ENCODE assay signal across 8 cellular contexts in genomic region chr1:34852677-34853217, GRCh38. TPM values are rescaled to one million over a fixed set of nuclear protein-coding genes. Genes with fewer than 3 reads are reported as not detected.
DNase-seq lines count a peak whose midpoint lies in the region; ATAC-seq and TF ChIP-seq lines count a peak whose summit lies in the region.

No MANE protein-coding gene starts in this region.

- H3K4me1 Mint-ChIP-seq in activated B cell treated with CpG ODN at 0.5 μM for 24 hours: peaks cover 14% of the 10 kb centered on the region
- peaks cover 34% of the 10 kb centered on the region for H3K4me1 Mint-ChIP-seq in central memory CD8-positive, alpha-beta T cell

- DNase-seq in AML-193 (lab: John Stamatoyannopoulos, UW) (peak; percentile 92 to 94), GM19238 (ENCODE audit: insufficient read length, low spot score) (peak; percentile 89), NCI-H345 (lab: John Stamatoyannopoulos, UW) (peak; percentile 93), activated B cell treated with CpG ODN at 0.5 μM for 24 hours (peak; percentile 69), kidney glomerular epithelial cell (lab: John Stamatoyannopoulos, UW) (peak; percentile 86)
- DNase-seq in central memory CD8-positive, alpha-beta T cell (ENCODE audit: low spot score in 2 of 2): peak; percentile 81 to 89
- peak; percentile 77 to 85 for DNase-seq in stimulated activated CD4-positive, alpha-beta T cell treated with anti-CD3 and anti-CD28 coated beads, Interleukin-1b, Interleukin-23, amount 100 ng/mL, for 1 hour (ENCODE audit: low read depth in 2 of 2)

- peak; percentile 91 for TF ChIP-seq CTCF in activated B cell treated with CpG ODN at 0.5 μM for 24 hours (IDR thresholded peaks at IDR 0.05)

- H3K9me3 Mint-ChIP-seq in activated B cell treated with CpG ODN at 0.5 μM for 24 hours: no peaks in the 10 kb centered on the region
- no peaks in the 10 kb centered on the region for H3K9me3 Mint-ChIP-seq in central memory CD8-positive, alpha-beta T cell

- no peaks in the 10 kb centered on the region for H3K27me3 Mint-ChIP-seq in activated B cell treated with CpG ODN at 0.5 μM for 24 hours
- no peaks in the 10 kb centered on the region for H3K27me3 Mint-ChIP-seq in central memory CD8-positive, alpha-beta T cell

- POLR2A ChIA-PET in activated B cell treated with CpG ODN at 0.5 μM for 24 hours (lab: Charles Lee): interaction anchor here (1.2 to 1.8 kb wide), 2 partner anchors 14 to 132 kb away, joined by 4 to 7 read pairs; partner anchors contain the start of gene TMEM35B

- ATAC-seq in HG03354 (IDR thresholded peaks at IDR 0.05; ENCODE audit: poor library complexity, severe bottlenecking, unreplicated experiment) (peak; percentile 99), activated B cell treated with CpG ODN at 0.5 μM for 24 hours (ENCODE audit: low read depth) (peak; percentile 100)
- peak; percentile 100 for ATAC-seq in central memory CD8-positive, alpha-beta T cell (replicated peaks; ENCODE audit: extremely low read depth, poor library complexity, severe bottlenecking)

- CTCF ChIA-PET in activated B cell treated with CpG ODN at 0.5 μM for 24 hours (lab: Charles Lee): interaction anchor here (0.9 to 1.3 kb wide), 6 partner anchors 9 to 333 kb away, joined by 3 to 5 read pairs (median 3); no protein-coding TSS in a partner anchor

- H3K4me3 Mint-ChIP-seq in activated B cell treated with CpG ODN at 0.5 μM for 24 hours: no peak overlapping the region
- no peak overlapping the region for H3K4me3 Mint-ChIP-seq in central memory CD8-positive, alpha-beta T cell

- H3K36me3 Mint-ChIP-seq in activated B cell treated with CpG ODN at 0.5 μM for 24 hours (ENCODE audit: low read depth): peaks cover 69% of the 10 kb centered on the region
- peaks cover 33% of the 10 kb centered on the region for H3K36me3 Mint-ChIP-seq in central memory CD8-positive, alpha-beta T cell (ENCODE audit: insufficient read depth)

- intact Hi-C loops in activated B cell treated with CpG ODN at 0.5 μM for 24 hours (cut with micrococcal nuclease): loop anchor here (1.0 to 10.0 kb wide), 4 partner anchors 14 to 922 kb away; no protein-coding TSS in a partner anchor

- peak overlapping the region; percentile 46 for H3K27ac Mint-ChIP-seq in activated B cell treated with CpG ODN at 0.5 μM for 24 hours
- H3K27ac Mint-ChIP-seq in central memory CD8-positive, alpha-beta T cell (ENCODE audit: low read depth): peak overlapping the region; percentile 67

RNA-seq across cellular contexts. Expression of gene SMIM12, which starts 6.8 kb away (rescaled TPM):
- 45.9 and 46.3 TPM in 2 replicates for total RNA-seq in activated B cell treated with CpG ODN at 0.5 μM for 24 hours

RNA-seq across cellular contexts. Expression of gene GJA4, which starts 59.9 kb away (rescaled TPM):
- not detected in 2 replicates for total RNA-seq in activated B cell treated with CpG ODN at 0.5 μM for 24 hours

Comparison
In these comparisons a context has a peak if more than half of its experiments do, and no peak if none do; other contexts are left out.
1. Peak in every context shown above with its lines: DNase-seq and ATAC-seq.